18 cellular contexts compared by ENCODE assay signal in the genomic region with DNA sequence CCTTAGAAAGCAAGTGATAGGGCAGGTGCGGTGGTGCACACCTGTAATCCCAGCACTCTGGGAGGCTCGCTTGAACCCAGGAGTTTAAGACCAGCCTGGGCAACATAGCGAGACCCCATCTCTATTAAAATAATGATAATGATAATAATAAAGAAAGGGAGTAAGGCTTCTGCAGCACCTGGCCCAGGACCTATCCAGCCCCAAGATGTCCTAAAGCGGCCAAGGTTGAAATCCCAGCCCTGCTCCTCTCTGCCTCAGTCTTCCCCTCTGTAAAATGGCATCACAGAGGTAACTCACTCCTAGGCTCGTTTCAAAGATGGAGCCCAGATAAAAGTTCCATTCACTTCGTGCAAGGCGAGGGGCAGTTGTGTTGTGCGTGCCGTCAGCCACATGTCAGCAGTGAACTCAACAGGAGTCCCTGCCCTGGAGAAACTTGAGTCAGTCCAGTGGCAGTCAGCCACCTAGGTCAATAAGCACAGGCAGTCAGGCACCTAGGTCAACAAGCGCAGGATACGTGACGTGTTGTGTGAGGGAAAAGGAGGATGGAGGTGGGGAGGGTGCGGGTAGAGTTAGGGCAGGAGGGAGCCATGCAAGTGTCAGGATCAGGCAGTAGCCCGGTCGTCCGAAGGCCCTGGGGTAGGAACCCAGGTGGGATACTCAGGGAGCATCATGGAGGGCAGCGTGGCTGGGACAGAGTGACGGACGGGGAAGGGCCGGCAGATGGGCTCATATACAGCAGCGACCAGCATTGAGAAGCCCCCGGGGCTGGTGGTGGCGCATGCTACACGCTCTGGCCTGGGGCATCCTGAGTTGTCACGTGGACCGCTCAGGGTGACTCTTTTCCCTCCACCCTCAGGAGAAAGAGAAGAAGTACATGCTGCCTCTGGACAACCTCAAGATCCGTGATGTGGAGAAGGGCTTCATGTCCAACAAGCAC. TPM values are rescaled to one million over a fixed set of nuclear protein-coding genes. Genes with fewer than 3 reads are reported as not detected.
DNase-seq lines count a peak whose midpoint lies in the region; ATAC-seq and TF ChIP-seq lines count a peak whose summit lies in the region.
"Had no signal": no experiment of that assay in that cellular context is flagged by ENCODE, and none has a peak within 500 bp of the region (broad histone marks: within the 10 kb centered on the region; RNA-seq: fewer than 3 reads in every experiment).

No MANE protein-coding gene starts in this region.

- H3K9ac ChIP-seq in SK-N-SH, result no peak overlapping the region

- H3K27ac Mint-ChIP-seq in CD8-positive, alpha-beta memory T cell, result peak overlapping the region in 7 of 8 donors; percentile 54 to 89 (median 76)
- H3K27ac Mint-ChIP-seq in chondrocyte (ENCODE audit: unreplicated experiment), result peak overlapping the region; percentile 50
- H3K27ac Mint-ChIP-seq in nephron progenitor cell, result peak overlapping the region; percentile 83
- H3K27ac Mint-ChIP-seq: progenitor cell of endocrine pancreas had no signal

- 99% methylated on average over 22 of the region's 27 CpGs for WGBS in SK-N-SH (ENCODE audit: low lambda C conversion rate)

- no peaks in the 10 kb centered on the region for H3K27me3 Mint-ChIP-seq in CD8-positive, alpha-beta memory T cell
- H3K27me3 Mint-ChIP-seq in chondrocyte (ENCODE audit: low read depth) (no peaks in the 10 kb centered on the region), nephron progenitor cell (ENCODE audit: low read depth, poor library complexity) (no peaks in the 10 kb centered on the region)
- H3K27me3 Mint-ChIP-seq: progenitor cell of endocrine pancreas had no signal

- no peak overlapping the region for H3K4me2 ChIP-seq in SK-N-SH

- TF ChIP-seq RAD21 in SK-N-SH (IDR thresholded peaks at IDR 0.05; ENCODE audit: low read length), result no peak

- ATAC-seq in SK-N-SH treated with all-trans-retinoic acid at 6 μM for 48 hours (no peak), HG02885 (IDR thresholded peaks at IDR 0.05; ENCODE audit: poor library complexity, unreplicated experiment) (no peak)

- H3K4me1 ChIP-seq in SK-N-SH (ENCODE audit: control insufficient read depth in 1 of 2, insufficient read depth in 2 of 2, low read depth in 1 of 2, low read length in 1 of 2), result peaks cover 28 to 53% of the 10 kb centered on the region in 2 experiments; a peak in 3 of 4 replicates
- H3K4me1 ChIP-seq in CD8-positive, alpha-beta memory T cell (ENCODE audit: insufficient read depth, low read length), result no peaks in the 10 kb centered on the region

- peaks cover 10 to 21% of the 10 kb centered on the region in 2 experiments for H3K36me3 ChIP-seq in SK-N-SH (replicated peaks in 1 of 2; ENCODE audit: control insufficient read depth in 1 of 2, insufficient read depth in 2 of 2, low read length in 1 of 2)
- peaks cover 26% of the 10 kb centered on the region for H3K36me3 ChIP-seq in CD8-positive, alpha-beta memory T cell (ENCODE audit: insufficient read depth, low read length)

- POLR2A ChIA-PET in SK-N-SH (lab: Yijun Ruan, JAX), result no interaction called here
- POLR2A ChIA-PET in CD8-positive, alpha-beta memory T cell (lab: Charles Lee), result no interaction called here

- H3K36me3 Mint-ChIP-seq in CD8-positive, alpha-beta memory T cell, result peaks cover 7 to 63% (median 7%) of the 10 kb centered on the region in 3 donors
- H3K36me3 Mint-ChIP-seq in chondrocyte (ENCODE audit: low read depth) (peaks cover 25% of the 10 kb centered on the region), nephron progenitor cell (ENCODE audit: low read depth) (peaks cover 41% of the 10 kb centered on the region)

- H3K9me2 ChIP-seq in SK-N-SH, result no peaks in the 10 kb centered on the region

- DNase-seq in SK-N-SH, result no peak
- no peak for DNase-seq in CD8-positive, alpha-beta memory T cell
- no peak for DNase-seq in chondrocyte (ENCODE audit: low spot score)
- DNase-seq in nephron progenitor cell, result no peak
- DNase-seq in LoVo (ENCODE audit: low spot score), result no peak
- DNase-seq in dedifferentiated amniotic fluid mesenchymal stem cell (ENCODE audit: extremely low spot score), result no peak
- DNase-seq: BE2C; central memory CD4-positive, alpha-beta T cell; DMS 273 treated with DMSO at 0.1 percent for 48 hours; GDM1; MV-4-11; NCI-H2029; upper lobe of left lung had no signal

- H4K20me1 ChIP-seq in SK-N-SH (ENCODE audit: insufficient read depth), result no peaks in the 10 kb centered on the region

- H3K27me3 ChIP-seq in SK-N-SH (ENCODE audit: insufficient read depth), result no peaks in the 10 kb centered on the region
- H3K27me3 ChIP-seq in CD8-positive, alpha-beta memory T cell (ENCODE audit: insufficient read depth, low read length, poor library complexity, severe bottlenecking), result no peaks in the 10 kb centered on the region
- H3K27me3 ChIP-seq: BE2C, left lung, upper lobe of left lung had no signal

- no peaks in the 10 kb centered on the region for H3K9me3 ChIP-seq in SK-N-SH
- H3K9me3 ChIP-seq in CD8-positive, alpha-beta memory T cell (ENCODE audit: low read length), result no peaks in the 10 kb centered on the region
- H3K9me3 ChIP-seq: BE2C, left lung, upper lobe of left lung had no signal

- H3K4me3 Mint-ChIP-seq in CD8-positive, alpha-beta memory T cell, result peak overlapping the region in 1 of 7 donors; percentile 8
- no peak overlapping the region for H3K4me3 Mint-ChIP-seq in chondrocyte (ENCODE audit: unreplicated experiment)
- H3K4me3 Mint-ChIP-seq in nephron progenitor cell, result no peak overlapping the region

- TF ChIP-seq CTCF in SK-N-SH (IDR thresholded peaks at IDR 0.05) (no peak), chondrocyte (IDR thresholded peaks at IDR 0.05) (no peak), nephron progenitor cell (IDR thresholded peaks at IDR 0.05) (no peak)

- no peaks in the 10 kb centered on the region for H3F3A ChIP-seq in SK-N-SH (replicated peaks; ENCODE audit: insufficient read depth)

- peaks cover 29% of the 10 kb centered on the region for H3K79me2 ChIP-seq in SK-N-SH (ENCODE audit: insufficient read depth)

- H3K27ac ChIP-seq in SK-N-SH (ENCODE audit: low read depth in 2 of 2, low read length in 1 of 2), result peak overlapping the region; percentile 91; a peak in 1 of 4 replicates
- no peak overlapping the region for H3K27ac ChIP-seq in CD8-positive, alpha-beta memory T cell (ENCODE audit: low read depth, low read length)
- H3K27ac ChIP-seq: 22Rv1 had no signal

- TF ChIP-seq EP300 in SK-N-SH (IDR thresholded peaks at IDR 0.05; ENCODE audit: borderline replicate concordance in 1 of 2, low read depth in 1 of 2, low read length in 1 of 2), result no peak

- CTCF ChIA-PET in SK-N-SH (lab: Yijun Ruan, JAX), result interaction anchor here (0.7 to 2.8 kb wide), 7 partner anchors 9 to 102 kb away, joined by 3 to 16 read pairs (median 5); a partner anchor contains a TSS
- CTCF ChIA-PET in CD8-positive, alpha-beta memory T cell (lab: Charles Lee), result no interaction called here

- no peaks in the 10 kb centered on the region for H3K9me3 Mint-ChIP-seq in CD8-positive, alpha-beta memory T cell
- H3K9me3 Mint-ChIP-seq in chondrocyte (ENCODE audit: low read depth), result no peaks in the 10 kb centered on the region
- no peaks in the 10 kb centered on the region for H3K9me3 Mint-ChIP-seq in nephron progenitor cell

- H2AFZ ChIP-seq in SK-N-SH (ENCODE audit: low read depth), result no peak overlapping the region

- H3K4me1 Mint-ChIP-seq in CD8-positive, alpha-beta memory T cell, result peaks cover 10 to 12% (median 11%) of the 10 kb centered on the region in 3 donors
- H3K4me1 Mint-ChIP-seq in chondrocyte (ENCODE audit: low read depth) (peaks cover 31% of the 10 kb centered on the region), nephron progenitor cell (peaks cover 15% of the 10 kb centered on the region)

- no peak overlapping the region for H3K4me3 ChIP-seq in SK-N-SH (ENCODE audit: low read depth in 2 of 2, low read length in 1 of 2)
- no peak overlapping the region for H3K4me3 ChIP-seq in CD8-positive, alpha-beta memory T cell (ENCODE audit: low read length)
- H3K4me3 ChIP-seq: left lung, upper lobe of left lung had no signal

TF ChIP-seq in SK-N-SH, 30 proteins besides CTCF, POLR2A, EP300 and RAD21 (continues in another document):
- TF ChIP-seq JUND (IDR thresholded peaks at IDR 0.05) (no peak), TCF12 (IDR thresholded peaks at IDR 0.05) (no peak), ELF1 (IDR thresholded peaks at IDR 0.05) (no peak), NFIC (IDR thresholded peaks at IDR 0.05; ENCODE audit: borderline replicate concordance) (no peak), CHD2 (IDR thresholded peaks at IDR 0.05; ENCODE audit: low read length, partially characterized antibody) (no peak), RCOR1 (IDR thresholded peaks at IDR 0.05; ENCODE audit: low read length) (no peak), POLR2AphosphoS5 (IDR thresholded peaks at IDR 0.05; ENCODE audit: low read depth, low read length) (no peak), YY1 (IDR thresholded peaks at IDR 0.05; ENCODE audit: low read depth) (no peak), RFX5 (IDR thresholded peaks at IDR 0.05; ENCODE audit: low read length) (no peak)

TF ChIP-seq in SK-N-SH treated with all-trans-retinoic acid at 6 μM for 48 hours, 23 proteins besides CTCF, POLR2A, EP300 and RAD21 (continues in another document):
- no peak for TF ChIP-seq ZFP3 (CRISPR knock-in tag; IDR thresholded peaks at IDR 0.05)
- TF ChIP-seq RARB (CRISPR knock-in tag; IDR thresholded peaks at IDR 0.05), result no peak
- TF ChIP-seq ARNTL (CRISPR knock-in tag; IDR thresholded peaks at IDR 0.05; ENCODE audit: borderline replicate concordance, low read depth), result no peak
- no peak for TF ChIP-seq ZC3H10 (CRISPR knock-in tag; IDR thresholded peaks at IDR 0.05)
- no peak for TF ChIP-seq ZNF565 (CRISPR knock-in tag; conservative IDR thresholded peaks at IDR 0.05; ENCODE audit: low read depth)
- no peak for TF ChIP-seq ESRRG (CRISPR knock-in tag; IDR thresholded peaks at IDR 0.05)

RNA-seq across cellular contexts. Expression of a gene that starts 16.6 kb away (rescaled TPM):
- 77.7 and 92.4 TPM in 2 replicates for polyA plus RNA-seq in SK-N-SH (2012; rRNA removed)
- 48.7 and 73.5 TPM in 2 replicates for polyA plus RNA-seq in SK-N-SH (2012; cell fraction: cytosol; rRNA removed)
- polyA plus RNA-seq in SK-N-SH (2012; cell fraction: nucleus; rRNA removed), result 41.0 and 42.2 TPM in 2 replicates
- 10 to 100 TPM; 15.7 to 16.6 TPM for total RNA-seq in CD8-positive, alpha-beta memory T cell
- polyA plus RNA-seq in CD8-positive, alpha-beta memory T cell, result 29.9 TPM
- 29.1 to 33.7 TPM (median 31.5 TPM) in 3 replicates for total RNA-seq in chondrocyte

RNA-seq across cellular contexts. Expression of a gene that starts 28.8 kb away (rescaled TPM):
- polyA plus RNA-seq in SK-N-SH (2012; rRNA removed), result 0.05 and 0.15 TPM in 2 replicates
- 0.06 and 0.07 TPM in 2 replicates for polyA plus RNA-seq in SK-N-SH (2012; cell fraction: cytosol; rRNA removed)
- 0.13 and 0.35 TPM in 2 replicates for polyA plus RNA-seq in SK-N-SH (2012; cell fraction: nucleus; rRNA removed)
- total RNA-seq in CD8-positive, alpha-beta memory T cell, result under 1 TPM; 0.44 to 0.48 TPM
- not detected for polyA plus RNA-seq in CD8-positive, alpha-beta memory T cell
- total RNA-seq in chondrocyte, result 0.30 to 0.34 TPM in 2 of 3 replicates, not detected in the other

RNA-seq across cellular contexts. Expression of a gene that starts 52.0 kb away (rescaled TPM):
- polyA plus RNA-seq in SK-N-SH (2012; rRNA removed), result 38.2 and 62.2 TPM in 2 replicates
- 27.2 and 45.0 TPM in 2 replicates for polyA plus RNA-seq in SK-N-SH (2012; cell fraction: cytosol; rRNA removed)
- 80.0 and 95.2 TPM in 2 replicates for polyA plus RNA-seq in SK-N-SH (2012; cell fraction: nucleus; rRNA removed)
- total RNA-seq in CD8-positive, alpha-beta memory T cell, result 10 to 100 TPM; 69.2 to 71.3 TPM
- 0.51 TPM for polyA plus RNA-seq in CD8-positive, alpha-beta memory T cell
- total RNA-seq in chondrocyte, result 59.9 to 62.0 TPM (median 61.8 TPM) in 3 replicates
